Comparison of ENCODE assay signal across 1 cellular context in genomic region chr13:110874508-110874960, GRCh38.
A peak's percentile ranks its signal among the peaks of the same experiment; 100 is the strongest.
TF ChIP-seq lines count a peak whose summit lies in the region.

No MANE protein-coding gene starts in this region.

TF ChIP-seq in K562, 482 proteins besides CTCF, POLR2A, EP300 and RAD21 (continued from another document):
- TF ChIP-seq VEZF1 (CRISPR knock-in tag; IDR thresholded peaks at IDR 0.05): peak; percentile 83
- no peak for TF ChIP-seq ZNF124 (CRISPR knock-in tag; IDR thresholded peaks at IDR 0.05)
- TF ChIP-seq MCM5 (IDR thresholded peaks at IDR 0.05; ENCODE audit: low read depth): no peak
- TF ChIP-seq RBFOX2 (IDR thresholded peaks at IDR 0.05; ENCODE audit: low read depth, low read length): peak; percentile 49
- TF ChIP-seq USF2 (CRISPR knock-in tag; IDR thresholded peaks at IDR 0.05): no peak
- TF ChIP-seq JUNB (CRISPR knock-in tag; conservative IDR thresholded peaks at IDR 0.05): no peak
- peak; percentile 58 for TF ChIP-seq POLR2G (IDR thresholded peaks at IDR 0.05; ENCODE audit: low read depth, low read length)
- TF ChIP-seq CCNT2 (IDR thresholded peaks at IDR 0.05; ENCODE audit: borderline replicate concordance, extremely low read depth, insufficient read length, low read depth, low read length): peak; percentile 28
- TF ChIP-seq, protein P1, sequence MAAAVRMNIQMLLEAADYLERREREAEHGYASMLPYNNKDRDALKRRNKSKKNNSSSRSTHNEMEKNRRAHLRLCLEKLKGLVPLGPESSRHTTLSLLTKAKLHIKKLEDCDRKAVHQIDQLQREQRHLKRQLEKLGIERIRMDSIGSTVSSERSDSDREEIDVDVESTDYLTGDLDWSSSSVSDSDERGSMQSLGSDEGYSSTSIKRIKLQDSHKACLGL (CRISPR knock-in tag; IDR thresholded peaks at IDR 0.05; ENCODE audit: borderline replicate concordance, poor library complexity, severe bottlenecking): no peak
- peak; percentile 83 for TF ChIP-seq MIER1 (IDR thresholded peaks at IDR 0.05; ENCODE audit: low read depth)
- peak; percentile 68 for TF ChIP-seq NRF1 (conservative IDR thresholded peaks at IDR 0.05 in 1 of 2, IDR thresholded peaks at IDR 0.05 in 1 of 2)
